In the genomic region with DNA sequence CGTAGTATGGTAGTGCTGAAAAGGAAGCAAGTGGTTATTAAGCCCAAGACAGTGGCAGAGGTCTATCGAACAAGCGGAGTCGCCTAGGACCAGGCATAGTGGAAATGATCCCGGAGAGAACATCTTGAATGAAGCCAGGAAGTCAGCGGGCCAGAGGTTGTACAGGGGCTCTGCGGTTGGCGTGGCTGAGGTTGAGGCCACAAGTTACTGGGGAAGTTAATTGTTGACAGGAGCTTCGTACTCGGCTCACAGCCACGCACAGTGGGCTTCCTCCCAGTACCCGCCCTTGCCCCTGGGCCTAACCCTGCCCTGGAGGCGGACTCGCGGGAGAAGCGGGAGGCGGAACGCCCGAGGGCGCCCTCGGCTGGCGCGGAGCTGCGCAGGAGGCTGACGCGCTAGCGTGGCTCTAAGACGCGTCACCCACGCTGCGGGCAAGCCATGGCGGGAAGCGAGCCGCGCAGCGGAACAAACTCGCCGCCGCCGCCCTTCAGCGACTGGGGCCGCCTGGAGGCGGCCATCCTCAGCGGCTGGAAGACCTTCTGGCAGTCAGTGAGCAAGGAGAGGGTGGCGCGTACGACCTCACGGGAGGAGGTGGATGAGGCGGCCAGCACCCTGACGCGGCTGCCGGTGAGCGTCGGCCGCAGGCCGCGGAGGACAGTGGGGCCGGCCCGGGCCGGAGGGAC, we compare ENCODE assay signal across 8 cellular contexts. TPM values are rescaled to one million over a fixed set of nuclear protein-coding genes. Genes with fewer than 3 reads are reported as not detected.
DNase-seq lines count a peak whose midpoint lies in the region; ATAC-seq and TF ChIP-seq lines count a peak whose summit lies in the region.

A gene with protein sequence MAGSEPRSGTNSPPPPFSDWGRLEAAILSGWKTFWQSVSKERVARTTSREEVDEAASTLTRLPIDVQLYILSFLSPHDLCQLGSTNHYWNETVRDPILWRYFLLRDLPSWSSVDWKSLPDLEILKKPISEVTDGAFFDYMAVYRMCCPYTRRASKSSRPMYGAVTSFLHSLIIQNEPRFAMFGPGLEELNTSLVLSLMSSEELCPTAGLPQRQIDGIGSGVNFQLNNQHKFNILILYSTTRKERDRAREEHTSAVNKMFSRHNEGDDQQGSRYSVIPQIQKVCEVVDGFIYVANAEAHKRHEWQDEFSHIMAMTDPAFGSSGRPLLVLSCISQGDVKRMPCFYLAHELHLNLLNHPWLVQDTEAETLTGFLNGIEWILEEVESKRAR (plus strand): TSS at position 410 of the 683 bp plus-strand sequence. CDS start 29 bp downstream, at position 439.

- peak within 1 kb of the TSS; percentile 49 for H3K4me3 ChIP-seq in cardiac muscle cell
- H3K4me3 ChIP-seq in upper lobe of left lung = peak within 1 kb of the TSS; percentile 42 to 88 (median 80)

- DNase-seq in NCI-H1105 treated with DMSO at 0.1 percent for 48 hours (lab: John Stamatoyannopoulos, UW) (peak; percentile 76), SW 1271 (lab: John Stamatoyannopoulos, UW) (peak; percentile 62 to 79), cardiac muscle cell (ENCODE audit: low read depth in 1 of 2, low spot score in 1 of 2) (peak; percentile 78 to 90), posterior vena cava (ENCODE audit: low spot score) (peak; percentile 97), upper lobe of left lung (peak; percentile 89 to 98)
- peak; percentile 72 for DNase-seq in activated naive CD8-positive, alpha-beta T cell treated with anti-CD3 and anti-CD28 coated beads, Interleukin-2, amount 50 U/mL, for 16 hours (ENCODE audit: low read depth, low spot score)

- H3K27ac ChIP-seq in cardiac muscle cell (peak within 1 kb of the TSS; percentile 11), upper lobe of left lung (peak within 1 kb of the TSS; percentile 86 to 97 (median 96))

- TF ChIP-seq EP300 in upper lobe of left lung (IDR thresholded peaks at IDR 0.05) = no peak

- TF ChIP-seq CTCF in GM12874 (IDR thresholded peaks at IDR 0.05; ENCODE audit: insufficient read depth, low read depth, low read length) = peak; percentile 76
- TF ChIP-seq CTCF in cardiac muscle cell (IDR thresholded peaks at IDR 0.05; ENCODE audit: low read depth, low read length) = peak; percentile 77
- peak in 5 of 6 experiments; percentile 50 to 74 (median 59) for TF ChIP-seq CTCF in upper lobe of left lung (IDR thresholded peaks at IDR 0.05)

- intact Hi-C loops in posterior vena cava (cut with DNase I) = loop anchor here in 1 of 2 donors (10.0 kb wide), 1 partner anchor 50 kb away; a partner anchor contains a TSS

- H3K27me3 ChIP-seq in cardiac muscle cell (no peaks in the 10 kb centered on the region), upper lobe of left lung (no peaks in the 10 kb centered on the region)

- H3K36me3 ChIP-seq in cardiac muscle cell (peaks cover 10% of the 10 kb centered on the region), upper lobe of left lung (peaks cover 0 to 20% (median 3%) of the 10 kb centered on the region in 4 donors)

- no peaks in the 10 kb centered on the region for H3K4me1 ChIP-seq in cardiac muscle cell (ENCODE audit: low read depth)
- H3K4me1 ChIP-seq in upper lobe of left lung = peaks cover 7 to 19% (median 11%) of the 10 kb centered on the region in 4 donors

- peak in 3 of 4 donors; percentile 47 to 90 (median 83) for TF ChIP-seq POLR2A in upper lobe of left lung (IDR thresholded peaks at IDR 0.05)

- ATAC-seq in HG02642 (IDR thresholded peaks at IDR 0.05; ENCODE audit: poor library complexity, unreplicated experiment) (peak; percentile 98), upper lobe of left lung (ENCODE audit: low FRiP score in 2 of 2) (peak; percentile 99)

- WGBS in upper lobe of left lung, 2 donors = 1 to 3% methylated on average over 14 to 17 of the region's 60 CpGs

- no peaks in the 10 kb centered on the region for H3K9me3 ChIP-seq in cardiac muscle cell (ENCODE audit: low read depth)
- no peaks in the 10 kb centered on the region for H3K9me3 ChIP-seq in upper lobe of left lung

RNA-seq across cellular contexts. Expression of the gene that starts here (rescaled TPM):
- total RNA-seq in cardiac muscle cell (5.8 and 7.1 TPM in 2 replicates), posterior vena cava (10 to 100 TPM; 10.9 to 14.3 TPM), upper lobe of left lung (10 to 100 TPM in 1 of 6 donors, 1 to 10 TPM in 5; 6.6 to 11.9 (median 8.0) TPM)
- 2.1 and 8.4 TPM in 2 replicates for polyA plus RNA-seq in cardiac muscle cell

Comparison
In these comparisons a context has a peak if more than half of its experiments do, and no peak if none do; other contexts are left out.
1. Peak in every context shown above with its lines: DNase-seq, ATAC-seq, H3K4me3 ChIP-seq and H3K27ac ChIP-seq.